In the genomic region with DNA sequence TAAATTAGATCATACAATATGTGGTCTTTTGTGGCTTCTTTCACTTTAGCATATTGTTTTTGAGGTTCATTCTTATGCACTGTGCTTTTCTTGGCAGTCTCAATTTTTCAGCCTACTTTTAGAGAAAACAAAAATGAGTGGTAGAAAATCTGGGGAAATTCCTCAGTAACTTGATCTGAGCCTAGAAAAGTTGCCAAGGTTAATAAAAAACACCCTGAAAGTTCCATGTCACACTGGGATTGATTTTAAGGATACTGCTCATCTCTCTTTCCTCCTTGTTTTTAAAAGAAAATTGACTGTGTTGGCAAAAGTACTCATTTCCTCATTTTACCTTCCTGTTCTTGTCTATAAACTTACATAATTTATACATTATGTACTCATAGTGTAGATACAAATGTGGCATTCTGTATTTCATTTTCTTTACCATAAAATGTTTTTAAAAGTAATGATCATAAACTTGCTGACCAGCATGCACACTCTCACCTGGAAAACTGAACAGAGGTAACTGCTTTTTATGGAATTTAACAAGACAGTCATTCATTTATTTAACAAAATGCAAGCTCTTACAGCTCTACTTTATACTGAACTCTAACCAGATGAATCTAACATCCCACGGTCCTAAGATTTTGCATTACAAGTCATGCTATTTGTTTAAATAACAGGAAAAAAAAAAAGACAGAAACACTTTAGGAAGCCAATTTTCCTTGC, we compare ENCODE assay signal across 8 cellular contexts. TPM values are rescaled to one million over a fixed set of nuclear protein-coding genes. Genes with fewer than 3 reads are reported as not detected.
DNase-seq lines count a peak whose midpoint lies in the region; ATAC-seq lines count a peak whose summit lies in the region.

No MANE protein-coding gene starts in this region.

- in situ Hi-C loops in ACHN (cut with HindIII; ENCODE audit: low pct_ligation_motif_present, low pct_unique_long_range_greater_than_20kb, low sequenced_read_pairs), result no loop called here

- no peak for ATAC-seq in stimulated activated naive CD8-positive, alpha-beta T cell treated with anti-CD3 and anti-CD28 coated beads, Interleukin-15, Interleukin-2, amounts not matched to agents 100 U/mL and 50 U/mL, for 24 hours
- ATAC-seq in T-cell (replicated peaks in 1 of 4) (no peak), HG02884 (IDR thresholded peaks at IDR 0.05; ENCODE audit: unreplicated experiment) (no peak)

- no peaks in the 10 kb centered on the region for H3K27me3 Mint-ChIP-seq in stimulated activated naive CD8-positive, alpha-beta T cell treated with anti-CD3 and anti-CD28 coated beads, Interleukin-15, Interleukin-2, amounts not matched to agents 100 ng/mL and 50 ng/mL, for 24 hours
- no peaks in the 10 kb centered on the region for H3K27me3 Mint-ChIP-seq in T-cell

- no peak for DNase-seq in stimulated activated naive CD8-positive, alpha-beta T cell treated with anti-CD3 and anti-CD28 coated beads, Interleukin-15, Interleukin-2, amounts not matched to agents 100 U/mL and 50 U/mL, for 24 hours
- DNase-seq in T-cell (no peak), iris pigment epithelial cell (ENCODE audit: low read depth) (peak; percentile 81), NCI-H524 treated with DMSO at 0.1 percent for 48 hours (lab: John Stamatoyannopoulos, UW) (no peak), ACHN (no peak)
- no peak for DNase-seq in central memory CD4-positive, alpha-beta T cell

- POLR2A ChIA-PET in T-cell (lab: Charles Lee), result interaction anchor here in 1 of 2 donors (0.5 to 0.7 kb wide), 2 partner anchors 117 to 231 kb away, joined by 6 read pairs; no protein-coding TSS in a partner anchor

- no peaks in the 10 kb centered on the region for H3K9me3 Mint-ChIP-seq in stimulated activated naive CD8-positive, alpha-beta T cell treated with anti-CD3 and anti-CD28 coated beads, Interleukin-15, Interleukin-2, amounts not matched to agents 100 ng/mL and 50 ng/mL, for 24 hours
- no peaks in the 10 kb centered on the region for H3K9me3 Mint-ChIP-seq in T-cell

- no peaks in the 10 kb centered on the region for H3K36me3 Mint-ChIP-seq in stimulated activated naive CD8-positive, alpha-beta T cell treated with anti-CD3 and anti-CD28 coated beads, Interleukin-15, Interleukin-2, amounts not matched to agents 100 ng/mL and 50 ng/mL, for 24 hours (ENCODE audit: low read depth)
- no peaks in the 10 kb centered on the region for H3K36me3 Mint-ChIP-seq in T-cell

- H3K4me3 Mint-ChIP-seq in stimulated activated naive CD8-positive, alpha-beta T cell treated with anti-CD3 and anti-CD28 coated beads, Interleukin-15, Interleukin-2, amounts not matched to agents 100 ng/mL and 50 ng/mL, for 24 hours, result peak overlapping the region; percentile 38
- peak overlapping the region in 1 of 3 donors; percentile 59 for H3K4me3 Mint-ChIP-seq in T-cell

- peaks cover 46% of the 10 kb centered on the region for H3K4me1 Mint-ChIP-seq in stimulated activated naive CD8-positive, alpha-beta T cell treated with anti-CD3 and anti-CD28 coated beads, Interleukin-15, Interleukin-2, amounts not matched to agents 100 ng/mL and 50 ng/mL, for 24 hours (ENCODE audit: low read depth)
- peaks cover 43 to 57% (median 48%) of the 10 kb centered on the region in 3 donors for H3K4me1 Mint-ChIP-seq in T-cell

- CTCF ChIA-PET in T-cell (lab: Charles Lee), result interaction anchor here (0.6 to 1.4 kb wide), 5 partner anchors 12 to 93 kb away, joined by 3 to 7 read pairs (median 3); a partner anchor contains a TSS

- peak overlapping the region; percentile 69 for H3K27ac Mint-ChIP-seq in stimulated activated naive CD8-positive, alpha-beta T cell treated with anti-CD3 and anti-CD28 coated beads, Interleukin-15, Interleukin-2, amounts not matched to agents 100 ng/mL and 50 ng/mL, for 24 hours
- peak overlapping the region; percentile 62 to 88 for H3K27ac Mint-ChIP-seq in T-cell

RNA-seq across cellular contexts. Expression of a gene that starts 28.6 kb away (rescaled TPM):
- total RNA-seq in T-cell, result 10 to 100 TPM; 25.0 to 66.7 (median 41.7) TPM
